13 cellular contexts compared by ENCODE assay signal in genomic region chr15:100043732-100044131, GRCh38.
DNase-seq lines count a peak whose midpoint lies in the region; ATAC-seq and TF ChIP-seq lines count a peak whose summit lies in the region.
"Had no signal": no experiment of that assay in that cellular context is flagged by ENCODE, and none has a peak within 500 bp of the region (broad histone marks: within the 10 kb centered on the region; RNA-seq: fewer than 3 reads in every experiment).

No MANE protein-coding gene starts in this region.

- H3K4me1 Mint-ChIP-seq in osteocyte (ENCODE audit: unreplicated experiment): peaks cover 36% of the 10 kb centered on the region
- peaks cover 6% of the 10 kb centered on the region for H3K4me1 Mint-ChIP-seq in T-helper 2 cell treated with Interferon-gamma antibody and Interleukin-4, amounts not matched to agents 5 μg/mL and 100 μg/mL, for 36 hours (ENCODE audit: low read depth)

- ATAC-seq in GM21723 (IDR thresholded peaks at IDR 0.05; ENCODE audit: unreplicated experiment) (no peak), HG02840 (IDR thresholded peaks at IDR 0.05; ENCODE audit: low FRiP score, unreplicated experiment) (no peak)

- H3K27ac ChIP-seq in C4-2B: peak overlapping the region; percentile 76; the same call in 1 of the 2 replicates
- H3K27ac ChIP-seq in PC-9: peak overlapping the region; percentile 93
- peak overlapping the region; percentile 61 to 80 for H3K27ac ChIP-seq in coronary artery

- CTCF ChIA-PET in PC-9 (lab: Charles Lee): interaction anchor here (1.0 kb wide), 1 partner anchor 83 kb away, joined by 3 read pairs; no protein-coding TSS in a partner anchor

- no peaks in the 10 kb centered on the region; the same call in 1 of the 2 replicates for H3K9me2 ChIP-seq in PC-9 (ENCODE audit: insufficient read depth)

- H3K9me3 ChIP-seq in PC-9 (ENCODE audit: insufficient read depth, low read depth): no peaks in the 10 kb centered on the region

- no peaks in the 10 kb centered on the region for H3K27me3 Mint-ChIP-seq in osteocyte (ENCODE audit: unreplicated experiment)
- no peaks in the 10 kb centered on the region for H3K27me3 Mint-ChIP-seq in T-helper 2 cell treated with Interferon-gamma antibody and Interleukin-4, amounts not matched to agents 5 μg/mL and 100 μg/mL, for 36 hours (ENCODE audit: low read depth)
- H3K27me3 Mint-ChIP-seq: activated T-cell treated with anti-CD3 and anti-CD28 coated beads, Interleukin-2, amount 50 U/mL, for 24 hours had no signal

- H3K36me3 Mint-ChIP-seq in osteocyte (ENCODE audit: unreplicated experiment): no peaks in the 10 kb centered on the region
- no peaks in the 10 kb centered on the region for H3K36me3 Mint-ChIP-seq in T-helper 2 cell treated with Interferon-gamma antibody and Interleukin-4, amounts not matched to agents 5 μg/mL and 100 μg/mL, for 36 hours (ENCODE audit: low read depth)

- no peaks in the 10 kb centered on the region for H4K20me1 ChIP-seq in PC-9 (ENCODE audit: insufficient read depth)

- peak overlapping the region; percentile 88 for H3K27ac Mint-ChIP-seq in osteocyte (ENCODE audit: unreplicated experiment)
- no peak overlapping the region for H3K27ac Mint-ChIP-seq in T-helper 2 cell treated with Interferon-gamma antibody and Interleukin-4, amounts not matched to agents 5 μg/mL and 100 μg/mL, for 36 hours
- H3K27ac Mint-ChIP-seq: activated T-cell treated with anti-CD3 and anti-CD28 coated beads, Interleukin-2, amount 50 U/mL, for 24 hours had no signal

- peak overlapping the region; percentile 79 for H3K4me2 ChIP-seq in PC-9

- POLR2A ChIA-PET in PC-9 (lab: Charles Lee; ENCODE audit: unreplicated experiment): no interaction called here

- TF ChIP-seq CTCF in C4-2B (conservative IDR thresholded peaks at IDR 0.05) (no peak), PC-9 (conservative IDR thresholded peaks at IDR 0.05) (no peak), coronary artery (IDR thresholded peaks at IDR 0.05) (no peak), osteocyte (IDR thresholded peaks at IDR 0.05) (no peak)

- intact Hi-C loops in PC-9 (cut with micrococcal nuclease; ENCODE audit: unreplicated experiment): loop anchor here (1.0 to 2.0 kb wide), 3 partner anchors 17 to 69 kb away; no protein-coding TSS in a partner anchor

- BruUV-seq in PC-9 (replicated peaks; lab: Mats Ljungman, UMichigan): no TSS peak

- H3K4me1 ChIP-seq in PC-9 (replicated peaks; ENCODE audit: insufficient read depth): peaks cover 34% of the 10 kb centered on the region

- peak overlapping the region; percentile 64 for H3K4me3 Mint-ChIP-seq in osteocyte (ENCODE audit: unreplicated experiment)
- H3K4me3 Mint-ChIP-seq in T-helper 2 cell treated with Interferon-gamma antibody and Interleukin-4, amounts not matched to agents 5 μg/mL and 100 μg/mL, for 36 hours: no peak overlapping the region
- H3K4me3 Mint-ChIP-seq: activated T-cell treated with anti-CD3 and anti-CD28 coated beads, Interleukin-2, amount 50 U/mL, for 24 hours had no signal

- H3F3A ChIP-seq in PC-9 (ENCODE audit: insufficient read depth, low read depth): peaks cover 29% of the 10 kb centered on the region

- DNase-seq in PC-9: peak; percentile 9 to 75
- peak; percentile 31 for DNase-seq in coronary artery (ENCODE audit: low spot score)
- DNase-seq in osteocyte (ENCODE audit: extremely low spot score, unreplicated experiment): no peak
- DNase-seq in T-helper 2 cell treated with Interferon-gamma antibody and Interleukin-4, amounts not matched to agents 5 μg/mL and 100 μg/mL, for 36 hours (ENCODE audit: low spot score): no peak
- DNase-seq in NAMALWA (ENCODE audit: low spot score): no peak
- DNase-seq: activated CD4-positive, alpha-beta T cell treated with anti-CD3 and anti-CD28 coated beads for 4 hours; activated T-cell treated with anti-CD3 and anti-CD28 coated beads, Interleukin-2, amount 50 U/mL, for 24 hours; NCI-H1048; NCI-H2227 treated with DMSO at 0.1 percent for 48 hours; occipital lobe had no signal

- no peaks in the 10 kb centered on the region for H3K9me3 Mint-ChIP-seq in osteocyte (ENCODE audit: unreplicated experiment)
- no peaks in the 10 kb centered on the region for H3K9me3 Mint-ChIP-seq in T-helper 2 cell treated with Interferon-gamma antibody and Interleukin-4, amounts not matched to agents 5 μg/mL and 100 μg/mL, for 36 hours

- no peaks in the 10 kb centered on the region for H3K36me3 ChIP-seq in PC-9 (ENCODE audit: low read depth)

- no peaks in the 10 kb centered on the region for H3K79me2 ChIP-seq in PC-9 (ENCODE audit: low read depth)

- H3K4me3 ChIP-seq in PC-9 (peak overlapping the region; percentile 38; the same call in 1 of the 2 replicates), coronary artery (peak overlapping the region; percentile 54)

- H3K27me3 ChIP-seq in PC-9 (ENCODE audit: insufficient read depth, low read depth): no peaks in the 10 kb centered on the region

- peak overlapping the region; percentile 79 for H2AFZ ChIP-seq in PC-9

Comparison
In these comparisons a context has a peak if more than half of its experiments do, and no peak if none do; other contexts are left out.
1. DNase-seq: peak in PC-9 (2 of 2) and coronary artery (single experiment); none in osteocyte (single experiment), T-helper 2 cell treated with Interferon-gamma antibody and Interleukin-4, amounts not matched to agents 5 μg/mL and 100 μg/mL, for 36 hours (single experiment) and NAMALWA (single experiment).
2. Peak in every context shown above with its lines, with median percentiles within 50 percentile points of each other: H3K27ac ChIP-seq.